ENCODE assay signal across 8 cellular contexts in genomic region chr5:172849636-172850453, GRCh38. TPM values are rescaled to one million over a fixed set of nuclear protein-coding genes. Genes with fewer than 3 reads are reported as not detected.
DNase-seq lines count a peak whose midpoint lies in the region; ATAC-seq and TF ChIP-seq lines count a peak whose summit lies in the region.

No MANE protein-coding gene starts in this region.

- peak overlapping the region; percentile 63 for H3K27ac Mint-ChIP-seq in central memory CD8-positive, alpha-beta T cell (ENCODE audit: low read depth)
- no peak overlapping the region for H3K27ac Mint-ChIP-seq in activated T-cell treated with anti-CD3 and anti-CD28 coated beads, Interleukin-2, amount 50 U/mL, for 24 hours
- H3K27ac Mint-ChIP-seq in activated CD4-positive, alpha-beta memory T cell treated with anti-CD3 and anti-CD28 coated beads, Interleukin-2, amount 10 ng/mL, durations not matched to agents 7 days and 5 days = no peak overlapping the region

- no peak for TF ChIP-seq CTCF in spleen (IDR thresholded peaks at IDR 0.05 in 8 of 11, conservative IDR thresholded peaks at IDR 0.05 in 3 of 11)

- DNase-seq in central memory CD8-positive, alpha-beta T cell (ENCODE audit: low spot score in 2 of 2) = no peak
- DNase-seq in spleen = peak; percentile 83
- DNase-seq in iPS-NIHi11 (ENCODE audit: low spot score) = no peak
- no peak for DNase-seq in NCI-H748 treated with DMSO at 0.1 percent for 48 hours (lab: John Stamatoyannopoulos, UW)
- DNase-seq in activated T-cell treated with anti-CD3 and anti-CD28 coated beads, Interleukin-2, amount 50 U/mL, for 24 hours = no peak
- no peak for DNase-seq in activated CD4-positive, alpha-beta memory T cell treated with anti-CD3 and anti-CD28 coated beads, Interleukin-2, amount 10 ng/mL, durations not matched to agents 7 days and 5 days

- intact Hi-C loops in spleen (cut with DNase I; ENCODE audit: low total_unique reads) = no loop called here

- peaks cover 74% of the 10 kb centered on the region for H3K4me1 Mint-ChIP-seq in central memory CD8-positive, alpha-beta T cell
- H3K4me1 Mint-ChIP-seq in activated T-cell treated with anti-CD3 and anti-CD28 coated beads, Interleukin-2, amount 50 U/mL, for 24 hours (ENCODE audit: low read depth) = peaks cover 59% of the 10 kb centered on the region
- H3K4me1 Mint-ChIP-seq in activated CD4-positive, alpha-beta memory T cell treated with anti-CD3 and anti-CD28 coated beads, Interleukin-2, amount 10 ng/mL, durations not matched to agents 7 days and 5 days = peaks cover 28% of the 10 kb centered on the region

- CTCF ChIA-PET in activated CD4-positive, alpha-beta memory T cell treated with anti-CD3 and anti-CD28 coated beads, Interleukin-2, amount 10 ng/mL, durations not matched to agents 7 days and 5 days (lab: Charles Lee) = interaction anchor here (1.1 kb wide), 1 partner anchor 135 kb away, joined by 4 read pairs; no protein-coding TSS in a partner anchor

- peaks cover 0 to 20% (median 0%) of the 10 kb centered on the region in 6 donors for H3K36me3 ChIP-seq in spleen

- no peak overlapping the region for H3K4me3 Mint-ChIP-seq in central memory CD8-positive, alpha-beta T cell
- H3K4me3 Mint-ChIP-seq in activated T-cell treated with anti-CD3 and anti-CD28 coated beads, Interleukin-2, amount 50 U/mL, for 24 hours = no peak overlapping the region
- H3K4me3 Mint-ChIP-seq in activated CD4-positive, alpha-beta memory T cell treated with anti-CD3 and anti-CD28 coated beads, Interleukin-2, amount 10 ng/mL, durations not matched to agents 7 days and 5 days = no peak overlapping the region

- POLR2A ChIA-PET in activated CD4-positive, alpha-beta memory T cell treated with anti-CD3 and anti-CD28 coated beads, Interleukin-2, amount 10 ng/mL, durations not matched to agents 7 days and 5 days (lab: Charles Lee) = interaction anchor here (0.8 kb wide), 1 partner anchor 78 kb away, joined by 3 read pairs; no protein-coding TSS in a partner anchor

- H3K4me3 ChIP-seq in spleen = no peak overlapping the region

- no peak for TF ChIP-seq POLR2A in spleen (IDR thresholded peaks at IDR 0.05)

- peaks cover 25 to 100% (median 89%) of the 10 kb centered on the region in 6 donors for H3K4me1 ChIP-seq in spleen

- H3K9me3 ChIP-seq in spleen = no peaks in the 10 kb centered on the region

- WGBS in spleen, 5 donors = 48 to 53% (median 51%) methylated on average over 13 to 15 of the region's 15 CpGs

- H3K27me3 Mint-ChIP-seq in central memory CD8-positive, alpha-beta T cell = no peaks in the 10 kb centered on the region
- H3K27me3 Mint-ChIP-seq in activated T-cell treated with anti-CD3 and anti-CD28 coated beads, Interleukin-2, amount 50 U/mL, for 24 hours = no peaks in the 10 kb centered on the region
- H3K27me3 Mint-ChIP-seq in activated CD4-positive, alpha-beta memory T cell treated with anti-CD3 and anti-CD28 coated beads, Interleukin-2, amount 10 ng/mL, durations not matched to agents 7 days and 5 days = no peaks in the 10 kb centered on the region

- H3K27ac ChIP-seq in spleen = peak overlapping the region in 4 of 8 donors; percentile 56 to 81 (median 69)

- ATAC-seq in GM19025 (IDR thresholded peaks at IDR 0.05; ENCODE audit: low read depth, unreplicated experiment) (peak; percentile 48), HG03097 (IDR thresholded peaks at IDR 0.05; ENCODE audit: low FRiP score, unreplicated experiment) (peak; percentile 51)
- no peak for ATAC-seq in central memory CD8-positive, alpha-beta T cell (replicated peaks; ENCODE audit: extremely low read depth, poor library complexity, severe bottlenecking)

- H3K36me3 Mint-ChIP-seq in central memory CD8-positive, alpha-beta T cell (ENCODE audit: insufficient read depth) = peaks cover 6% of the 10 kb centered on the region
- peaks cover 5% of the 10 kb centered on the region for H3K36me3 Mint-ChIP-seq in activated T-cell treated with anti-CD3 and anti-CD28 coated beads, Interleukin-2, amount 50 U/mL, for 24 hours (ENCODE audit: low read depth)
- no peaks in the 10 kb centered on the region for H3K36me3 Mint-ChIP-seq in activated CD4-positive, alpha-beta memory T cell treated with anti-CD3 and anti-CD28 coated beads, Interleukin-2, amount 10 ng/mL, durations not matched to agents 7 days and 5 days (ENCODE audit: low read depth)

- no peaks in the 10 kb centered on the region for H3K27me3 ChIP-seq in spleen (replicated peaks in 1 of 7)

- no peaks in the 10 kb centered on the region for H3K9me3 Mint-ChIP-seq in central memory CD8-positive, alpha-beta T cell
- no peaks in the 10 kb centered on the region for H3K9me3 Mint-ChIP-seq in activated T-cell treated with anti-CD3 and anti-CD28 coated beads, Interleukin-2, amount 50 U/mL, for 24 hours
- H3K9me3 Mint-ChIP-seq in activated CD4-positive, alpha-beta memory T cell treated with anti-CD3 and anti-CD28 coated beads, Interleukin-2, amount 10 ng/mL, durations not matched to agents 7 days and 5 days = no peaks in the 10 kb centered on the region

RNA-seq across cellular contexts. Expression of gene ERGIC1, which starts 15.8 kb away (rescaled TPM):
- total RNA-seq in spleen = 100 to 1,000 TPM in 6 of 7 donors, 10 to 100 TPM in 1; 96.6 to 166 (median 143) TPM
- polyA plus RNA-seq in spleen = 10 to 100 TPM; 36.9 to 84.6 (median 46.8) TPM
- 10 to 100 TPM; 36.1 to 37.2 TPM for total RNA-seq in activated CD4-positive, alpha-beta memory T cell treated with anti-CD3 and anti-CD28 coated beads, Interleukin-2, amount 10 ng/mL, durations not matched to agents 7 days and 5 days
